Comparison of ENCODE assay signal across 8 cellular contexts in the genomic region with DNA sequence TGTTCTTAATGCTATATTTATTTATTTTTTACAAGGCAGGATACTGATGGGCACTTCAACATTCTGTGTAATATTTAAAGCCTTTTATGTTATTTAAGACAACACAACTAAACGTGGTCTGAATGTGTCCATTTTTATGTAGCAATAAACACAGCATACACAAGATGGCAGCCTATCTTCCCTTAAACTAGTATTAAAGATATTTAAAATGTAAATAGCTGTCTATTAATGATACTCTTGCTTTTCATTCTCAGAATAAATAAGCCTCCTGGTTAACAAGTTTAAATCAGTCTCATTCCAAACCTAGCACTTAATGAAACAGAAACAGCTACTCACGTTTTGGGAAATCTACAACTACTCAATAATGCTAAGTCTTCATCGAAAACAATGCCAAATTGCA.
DNase-seq lines count a peak whose midpoint lies in the region; ATAC-seq, FAIRE-seq and TF ChIP-seq lines count a peak whose summit lies in the region.

No MANE protein-coding gene starts in this region.

- no peak for FAIRE-seq in frontal cortex (lab: Jason Lieb, UNC)

- no peak for DNase-seq in AG04450 (ENCODE audit: low read depth, low spot score)
- DNase-seq in NCI-H146 (lab: John Stamatoyannopoulos, UW): peak; percentile 35
- DNase-seq in dermis blood vessel endothelial cell: peak; percentile 60
- DNase-seq in NCI-H1930 (lab: John Stamatoyannopoulos, UW): no peak
- no peak for DNase-seq in Right ventricle myocardium inferior (ENCODE audit: missing footprints)
- DNase-seq in NCI-H446 treated with DMSO at 0.1 percent for 48 hours (lab: John Stamatoyannopoulos, UW): no peak
- no peak for DNase-seq in frontal cortex (ENCODE audit: low spot score in 2 of 2)

- H3K4me3 ChIP-seq in AG04450 (ENCODE audit: low read depth, low read length): no peak overlapping the region

- intact Hi-C loops in Right ventricle myocardium inferior (cut with DNase I): loop anchor here (5.0 to 10.0 kb wide), 2 partner anchors 268 to 296 kb away; no protein-coding TSS in a partner anchor

- H3K27me3 ChIP-seq in AG04450 (ENCODE audit: control insufficient read depth, insufficient read depth, low read length): no peaks in the 10 kb centered on the region

- CTCF ChIA-PET in AG04450 (lab: Charles Lee): interaction anchor here (0.6 to 3.6 kb wide), 11 partner anchors 10 to 316 kb away, joined by 3 to 72 read pairs (median 5); partner anchors contain the start of gene MCTP1

- peak; percentile 38 for TF ChIP-seq CTCF in AG04450 (IDR thresholded peaks at IDR 0.05; ENCODE audit: low read depth, low read length)

- POLR2A ChIA-PET in AG04450 (lab: Yijun Ruan, JAX): no interaction called here

- ATAC-seq in GM19395 (IDR thresholded peaks at IDR 0.05; ENCODE audit: unreplicated experiment) (peak; percentile 61), Right ventricle myocardium inferior (no peak)

- no peak overlapping the region for H3K27ac ChIP-seq in AG04450 (ENCODE audit: low read depth, low read length)

- H3K9me3 ChIP-seq in AG04450 (ENCODE audit: control insufficient read depth, insufficient read depth, low read length): no peaks in the 10 kb centered on the region

Comparison
In these comparisons a context has a peak if more than half of its experiments do, and no peak if none do; other contexts are left out.
1. DNase-seq: peak in NCI-H146 (single experiment) and dermis blood vessel endothelial cell (single experiment); none in AG04450 (single experiment), NCI-H1930 (0 of 2), Right ventricle myocardium inferior (single experiment), NCI-H446 treated with DMSO at 0.1 percent for 48 hours (single experiment) and frontal cortex (0 of 2).